Comparison of ENCODE assay signal across 8 cellular contexts in the genomic region with DNA sequence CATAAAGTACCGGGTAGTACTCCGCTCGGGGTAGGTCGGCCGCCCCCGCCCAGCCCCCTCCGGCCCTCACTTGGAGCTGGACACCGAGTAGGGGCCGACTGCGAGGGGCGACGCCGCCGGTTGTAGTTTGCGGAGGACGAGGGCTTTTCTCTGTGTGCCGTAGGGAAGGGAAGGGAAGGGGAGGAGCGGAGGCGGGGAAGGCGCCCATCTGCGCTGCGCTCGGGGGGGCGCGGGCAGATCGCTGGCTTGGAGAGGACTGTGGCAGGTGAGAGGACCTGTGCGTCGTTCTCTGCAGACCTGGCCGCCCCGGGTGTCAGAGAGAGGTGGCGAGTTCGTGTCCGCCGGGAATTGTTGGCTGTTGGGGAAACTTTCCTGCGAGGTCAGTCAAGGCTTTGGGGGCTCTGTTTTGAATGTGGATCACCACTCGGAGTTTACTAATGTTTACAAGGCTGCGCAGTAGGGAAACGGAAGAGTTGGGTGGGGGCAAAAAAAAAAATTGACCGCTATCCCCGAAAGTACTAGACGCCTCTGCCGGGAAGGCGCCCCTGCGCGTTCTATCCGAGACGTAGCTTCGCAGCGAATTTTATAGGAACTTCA. TPM values are rescaled to one million over a fixed set of nuclear protein-coding genes. Genes with fewer than 3 reads are reported as not detected.
A peak's percentile ranks its signal among the peaks of the same experiment; 100 is the strongest.
DNase-seq lines count a peak whose midpoint lies in the region; ATAC-seq lines count a peak whose summit lies in the region.

No MANE protein-coding gene starts in this region.

- peak overlapping the region; percentile 64 for H2BK120ac ChIP-seq in trophoblast cell (ENCODE audit: insufficient read depth, low read length, poor library complexity)

- DNase-seq in NK-92 treated with Interleukin-12 subunit alpha and Interleukin-12 subunit beta, amount 100 ng/mL, for 24 hours (lab: John Stamatoyannopoulos, UW): peak; percentile 78
- no peak for DNase-seq in NK-92 (lab: John Stamatoyannopoulos, UW; ENCODE audit: unreplicated experiment)
- peak; percentile 81 for DNase-seq in NCI-H82 (lab: John Stamatoyannopoulos, UW)
- DNase-seq in activated naive CD4-positive, alpha-beta T cell treated with anti-CD3 and anti-CD28 coated beads, Interleukin-2, amount 10 ng/mL, durations not matched to agents 7 days and 5 days: peak; percentile 65
- peak; percentile 84 for DNase-seq in Right ventricle myocardium inferior (ENCODE audit: missing footprints)
- peak; percentile 73 to 76 for DNase-seq in trophoblast cell
- no peak for DNase-seq in SW 1271 (lab: John Stamatoyannopoulos, UW)

- H3K4ac ChIP-seq in trophoblast cell (ENCODE audit: low read depth, low read length): peak overlapping the region; percentile 86

- H4K91ac ChIP-seq in trophoblast cell (ENCODE audit: low read depth, low read length): peak overlapping the region; percentile 76

- peak overlapping the region; percentile 67 for H2BK5ac ChIP-seq in trophoblast cell (ENCODE audit: low read depth, low read length, poor library complexity)

- H3K9me3 Mint-ChIP-seq in activated naive CD4-positive, alpha-beta T cell treated with anti-CD3 and anti-CD28 coated beads, Interleukin-2, amount 10 ng/mL, durations not matched to agents 7 days and 5 days: no peaks in the 10 kb centered on the region

- peak overlapping the region; percentile 74 for H3K9ac ChIP-seq in trophoblast cell (ENCODE audit: low read length)

- H3K9me3 ChIP-seq in trophoblast cell (ENCODE audit: insufficient read depth, low read depth, low read length): no peaks in the 10 kb centered on the region

- peak overlapping the region; percentile 85 for H3K4me2 ChIP-seq in trophoblast cell (ENCODE audit: low read length)

- H3K27ac ChIP-seq in trophoblast cell (ENCODE audit: low read depth, low read length): peak overlapping the region; percentile 84

- H4K8ac ChIP-seq in trophoblast cell (ENCODE audit: low read depth, low read length): peak overlapping the region; percentile 79

- H3K79me2 ChIP-seq in trophoblast cell (ENCODE audit: control insufficient read depth, insufficient read depth, low read length, poor library complexity): peaks cover 33% of the 10 kb centered on the region

- peaks cover 33% of the 10 kb centered on the region for H3K4me1 Mint-ChIP-seq in activated naive CD4-positive, alpha-beta T cell treated with anti-CD3 and anti-CD28 coated beads, Interleukin-2, amount 10 ng/mL, durations not matched to agents 7 days and 5 days

- peak overlapping the region; percentile 86 for H3K18ac ChIP-seq in trophoblast cell (ENCODE audit: low read length)

- H3K27ac Mint-ChIP-seq in activated naive CD4-positive, alpha-beta T cell treated with anti-CD3 and anti-CD28 coated beads, Interleukin-2, amount 10 ng/mL, durations not matched to agents 7 days and 5 days: peak overlapping the region; percentile 99

- peaks cover 0 to 4% of the 10 kb centered on the region in 2 experiments for H3K4me1 ChIP-seq in trophoblast cell (ENCODE audit: control insufficient read depth in 1 of 2, insufficient read depth in 2 of 2, low read length in 2 of 2)

- peaks cover 6% of the 10 kb centered on the region for H3K27me3 Mint-ChIP-seq in activated naive CD4-positive, alpha-beta T cell treated with anti-CD3 and anti-CD28 coated beads, Interleukin-2, amount 10 ng/mL, durations not matched to agents 7 days and 5 days

- peak overlapping the region; percentile 17 for H2AFZ ChIP-seq in trophoblast cell (ENCODE audit: insufficient read depth, low read length, poor library complexity)

- no peak for ATAC-seq in Right ventricle myocardium inferior
- no peak for ATAC-seq in HG03095 (IDR thresholded peaks at IDR 0.05; ENCODE audit: unreplicated experiment)

- no CpG with 5 or more reads among the region's 49 CpGs for WGBS in trophoblast cell (ENCODE audit: extremely low coverage, insufficient coverage, insufficient read length)

- peak overlapping the region; percentile 80 for H3K14ac ChIP-seq in trophoblast cell (ENCODE audit: low read length)

- no peaks in the 10 kb centered on the region for H3K27me3 ChIP-seq in trophoblast cell (ENCODE audit: insufficient read depth, low read length)

- peak overlapping the region; percentile 99 for H3K4me3 Mint-ChIP-seq in activated naive CD4-positive, alpha-beta T cell treated with anti-CD3 and anti-CD28 coated beads, Interleukin-2, amount 10 ng/mL, durations not matched to agents 7 days and 5 days

- H2BK12ac ChIP-seq in trophoblast cell (ENCODE audit: low read length): peak overlapping the region; percentile 27

- CTCF ChIA-PET in activated naive CD4-positive, alpha-beta T cell treated with anti-CD3 and anti-CD28 coated beads, Interleukin-2, amount 10 ng/mL, durations not matched to agents 7 days and 5 days (lab: Charles Lee): interaction anchor here (0.6 to 1.4 kb wide), 3 partner anchors 13 to 492 kb away, joined by 3 read pairs; no protein-coding TSS in a partner anchor

- peak overlapping the region; percentile 85 for H3K4me3 ChIP-seq in trophoblast cell (ENCODE audit: low read depth, low read length)

- H4K12ac ChIP-seq in trophoblast cell (ENCODE audit: low read depth, low read length): peak overlapping the region; percentile 45

- peaks cover 28% of the 10 kb centered on the region for H3K79me1 ChIP-seq in trophoblast cell (ENCODE audit: low read length)

- peaks cover 8 to 10% of the 10 kb centered on the region in 2 experiments for H3K36me3 ChIP-seq in trophoblast cell (ENCODE audit: control insufficient read depth in 1 of 2, insufficient read depth in 2 of 2, low read length in 2 of 2)

- no peak overlapping the region for H3K23ac ChIP-seq in trophoblast cell (ENCODE audit: low read length)

- intact Hi-C loops in Right ventricle myocardium inferior (cut with DNase I): loop anchor here (1.0 to 10.0 kb wide), 3 partner anchors 200 to 500 kb away; a partner anchor contains a TSS

- peaks cover 13% of the 10 kb centered on the region for H3K36me3 Mint-ChIP-seq in activated naive CD4-positive, alpha-beta T cell treated with anti-CD3 and anti-CD28 coated beads, Interleukin-2, amount 10 ng/mL, durations not matched to agents 7 days and 5 days

- H2AK5ac ChIP-seq in trophoblast cell (ENCODE audit: low read length): peak overlapping the region; percentile 13

RNA-seq across cellular contexts. Expression of a gene that starts 1.4 kb away (rescaled TPM):
- 7.8 TPM for total RNA-seq in Right ventricle myocardium inferior
- polyA plus RNA-seq in trophoblast cell (2013): 21.1 and 21.2 TPM in 2 replicates

RNA-seq across cellular contexts. Expression of a gene that starts 9.0 kb away (rescaled TPM):
- 52.1 TPM for total RNA-seq in Right ventricle myocardium inferior
- 31.3 and 31.8 TPM in 2 replicates for polyA plus RNA-seq in trophoblast cell (2013)

Comparison
In these comparisons a context has a peak if more than half of its experiments do, and no peak if none do; other contexts are left out.
1. DNase-seq: peak in NK-92 treated with Interleukin-12 subunit alpha and Interleukin-12 subunit beta, amount 100 ng/mL, for 24 hours (single experiment), NCI-H82 (single experiment), activated naive CD4-positive, alpha-beta T cell treated with anti-CD3 and anti-CD28 coated beads, Interleukin-2, amount 10 ng/mL, durations not matched to agents 7 days and 5 days (single experiment), Right ventricle myocardium inferior (single experiment) and trophoblast cell (2 of 2); none in NK-92 (single experiment) and SW 1271 (0 of 2).